ENCODE assay signal across 16 cellular contexts in the genomic region with DNA sequence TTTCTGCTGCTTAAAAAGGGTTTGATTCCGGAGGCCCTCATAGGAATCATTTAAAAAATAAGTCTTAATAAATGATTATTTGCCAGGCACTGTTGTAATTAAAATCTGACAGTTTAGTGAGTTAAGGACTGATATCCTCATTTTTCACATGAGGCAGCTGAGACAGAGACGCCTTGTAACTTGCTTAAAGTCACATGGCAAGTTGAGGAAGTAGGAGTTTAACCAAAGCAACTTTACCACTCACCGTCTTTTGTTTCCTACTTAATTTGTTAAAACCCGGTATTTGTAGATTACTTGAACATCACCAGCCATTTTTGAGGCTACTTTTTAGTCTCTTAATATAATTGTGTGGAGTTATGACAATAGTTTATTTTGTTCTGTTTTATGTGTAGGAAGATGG. TPM values are rescaled to one million over a fixed set of nuclear protein-coding genes. Genes with fewer than 3 reads are reported as not detected.
DNase-seq lines count a peak whose midpoint lies in the region; ATAC-seq and TF ChIP-seq lines count a peak whose summit lies in the region.
"Had no signal": no experiment of that assay in that cellular context is flagged by ENCODE, and none has a peak within 500 bp of the region (broad histone marks: within the 10 kb centered on the region; RNA-seq: fewer than 3 reads in every experiment).

No MANE protein-coding gene starts in this region.

- POLR2A ChIA-PET in OCI-LY7 (lab: Charles Lee): interaction anchor here (0.7 kb wide), 1 partner anchor 175 kb away, joined by 6 read pairs; no protein-coding TSS in a partner anchor

- H3K4me1 ChIP-seq in BLaER1 (peaks cover 30% of the 10 kb centered on the region), DND-41 (ENCODE audit: insufficient read depth, low read length) (peaks cover 34% of the 10 kb centered on the region), OCI-LY7 (ENCODE audit: insufficient read depth, low read length, poor library complexity, severe bottlenecking) (peaks cover 29% of the 10 kb centered on the region)
- H3K4me1 ChIP-seq: colonic mucosa had no signal

- no peaks in the 10 kb centered on the region for H3K9me3 ChIP-seq in BLaER1
- H3K9me3 ChIP-seq in DND-41 (ENCODE audit: insufficient read depth, low read length, severe bottlenecking): no peaks in the 10 kb centered on the region
- H3K9me3 ChIP-seq in OCI-LY7 (ENCODE audit: low read length): no peaks in the 10 kb centered on the region
- H3K9me3 ChIP-seq: colonic mucosa, heart left ventricle had no signal

- H3K9me2 ChIP-seq in OCI-LY7 (ENCODE audit: insufficient read depth, low read length): no peaks in the 10 kb centered on the region

- DNase-seq in DND-41 (no peak), OCI-LY7 (ENCODE audit: low spot score) (peak; percentile 5), medulla oblongata (ENCODE audit: extremely low spot score) (peak; percentile 58), H4 (ENCODE audit: low spot score) (no peak), GF-D8 (lab: John Stamatoyannopoulos, UW) (no peak)
- DNase-seq: colonic mucosa, heart left ventricle, NCI-H1048 had no signal

- H3K27ac ChIP-seq in BLaER1 (no peak overlapping the region), DND-41 (ENCODE audit: low read length) (no peak overlapping the region), OCI-LY7 (ENCODE audit: low read depth, low read length, poor library complexity, severe bottlenecking) (peak overlapping the region; percentile 59)
- H3K27ac ChIP-seq: C4-2B, colonic mucosa had no signal

- no peak overlapping the region for H2AFZ ChIP-seq in DND-41 (ENCODE audit: low read depth, low read length)
- peak overlapping the region; percentile 14; the same call in 1 of the 2 replicates for H2AFZ ChIP-seq in OCI-LY7 (ENCODE audit: low read length)

- no TSS peak for BruUV-seq in OCI-LY7 (replicated peaks; lab: Mats Ljungman, UMichigan)

- CTCF ChIA-PET in OCI-LY7 (lab: Charles Lee; ENCODE audit: unreplicated experiment): no interaction called here

- H3K9ac ChIP-seq in BLaER1: no peak overlapping the region
- H3K9ac ChIP-seq in DND-41 (ENCODE audit: low read depth, low read length): no peak overlapping the region

- intact Hi-C loops in OCI-LY7 (cut with micrococcal nuclease; ENCODE audit: unreplicated experiment): loop anchor here (5.0 kb wide), 2 partner anchors 214 to 451 kb away; a partner anchor contains a TSS

- TF ChIP-seq CTCF in DND-41 (IDR thresholded peaks at IDR 0.05; ENCODE audit: borderline replicate concordance, extremely low read depth, low read length, poor library complexity, severe bottlenecking) (no peak), OCI-LY7 (conservative IDR thresholded peaks at IDR 0.05; ENCODE audit: low read length) (no peak)

- H4K20me1 ChIP-seq in BLaER1 (peaks cover 41% of the 10 kb centered on the region; the same call in 1 of the 2 replicates), DND-41 (ENCODE audit: insufficient read depth, low read length) (no peaks in the 10 kb centered on the region; the same call in 1 of the 2 replicates), OCI-LY7 (ENCODE audit: insufficient read depth, low read length) (0 out of 2 replicates have a peak, but pooled peaks cover 9% of the 10 kb centered on the region)

- H3K36me3 ChIP-seq in BLaER1: peaks cover 18% of the 10 kb centered on the region
- H3K36me3 ChIP-seq in DND-41 (ENCODE audit: insufficient read depth, low read length): peaks cover 3% of the 10 kb centered on the region; the same call in 1 of the 2 replicates
- peaks cover 21% of the 10 kb centered on the region for H3K36me3 ChIP-seq in OCI-LY7 (ENCODE audit: insufficient read depth, low read length)
- H3K36me3 ChIP-seq: colonic mucosa had no signal

- peak overlapping the region; percentile 90 for H3K4me2 ChIP-seq in BLaER1
- H3K4me2 ChIP-seq in DND-41 (ENCODE audit: insufficient read depth, low read length): peak overlapping the region; percentile 79; the same call in 1 of the 2 replicates
- peak overlapping the region; percentile 84 for H3K4me2 ChIP-seq in OCI-LY7 (ENCODE audit: low read length)

- no peak overlapping the region for H3K4me3 ChIP-seq in BLaER1
- H3K4me3 ChIP-seq in DND-41 (ENCODE audit: low read depth in 1 of 2, low read length in 2 of 2): no peak overlapping the region
- peak overlapping the region; percentile 85 for H3K4me3 ChIP-seq in OCI-LY7 (ENCODE audit: low read depth, low read length, poor library complexity, severe bottlenecking)
- H3K4me3 ChIP-seq: colonic mucosa had no signal

- H3K27me3 ChIP-seq in BLaER1 (no peaks in the 10 kb centered on the region), DND-41 (ENCODE audit: insufficient read depth, low read length, poor library complexity) (no peaks in the 10 kb centered on the region)
- H3K27me3 ChIP-seq: colonic mucosa, heart left ventricle had no signal

- no peak for ATAC-seq in DND-41 (ENCODE audit: insufficient read depth, low read depth)
- ATAC-seq in HG02885 (IDR thresholded peaks at IDR 0.05; ENCODE audit: poor library complexity, unreplicated experiment): no peak
- no peak for ATAC-seq in GM19035 (IDR thresholded peaks at IDR 0.05; ENCODE audit: unreplicated experiment)
- ATAC-seq: esophagus mucosa, heart left ventricle had no signal

- peaks cover 26% of the 10 kb centered on the region for H3K79me2 ChIP-seq in DND-41 (ENCODE audit: insufficient read depth, low read length)
- H3K79me2 ChIP-seq in OCI-LY7 (ENCODE audit: insufficient read depth, low read depth, low read length): peaks cover 69% of the 10 kb centered on the region; the same call in 1 of the 2 replicates

RNA-seq across cellular contexts. Expression of a gene that starts 2.4 kb away (rescaled TPM):
- 8.0 and 15.4 TPM in 2 replicates for total RNA-seq in OCI-LY7 (2014; rRNA removed; shearing (Covaris generic))
- total RNA-seq in OCI-LY7 (2022): 18.2 and 24.7 TPM in 2 replicates
- total RNA-seq in H4 (2014; rRNA removed; shearing (Covaris generic)): 8.0 and 15.4 TPM in 2 replicates

RNA-seq across cellular contexts. Expression of a gene that starts 49.8 kb away (rescaled TPM):
- not detected in 2 replicates for total RNA-seq in OCI-LY7 (2014; rRNA removed; shearing (Covaris generic))
- total RNA-seq in OCI-LY7 (2022): not detected in 2 replicates
- 92.1 and 98.0 TPM in 2 replicates for total RNA-seq in H4 (2014; rRNA removed; shearing (Covaris generic))
- total RNA-seq: HT-29 had no signal

RNA-seq across cellular contexts. Expression of a gene that starts 56.1 kb away (rescaled TPM):
- total RNA-seq in OCI-LY7 (2014; rRNA removed; shearing (Covaris generic)): 0.16 TPM in 1 of 2 replicates, not detected in the other
- total RNA-seq in OCI-LY7 (2022): not detected in 2 replicates
- not detected in 2 replicates for total RNA-seq in H4 (2014; rRNA removed; shearing (Covaris generic))
- total RNA-seq: colonic mucosa, esophagus mucosa, HT-29, kidney epithelial cell, posterior vena cava had no signal

Comparison
In these comparisons a context has a peak if more than half of its experiments do, and no peak if none do; other contexts are left out.
1. DNase-seq: peak in OCI-LY7 (single experiment) and medulla oblongata (single experiment); none in DND-41 (single experiment), H4 (single experiment) and GF-D8 (single experiment).
2. RNA of a gene that starts 49.8 kb away (total RNA-seq): 92.1 to 98.0 TPM in H4; not detected in OCI-LY7; every median in the first group is over 10 times any median in the second.
3. Peak in every context shown above with its lines, with median percentiles within 50 percentile points of each other: H3K4me2 ChIP-seq.